ENCODE assay signal across 21 cellular contexts in the genomic region with DNA sequence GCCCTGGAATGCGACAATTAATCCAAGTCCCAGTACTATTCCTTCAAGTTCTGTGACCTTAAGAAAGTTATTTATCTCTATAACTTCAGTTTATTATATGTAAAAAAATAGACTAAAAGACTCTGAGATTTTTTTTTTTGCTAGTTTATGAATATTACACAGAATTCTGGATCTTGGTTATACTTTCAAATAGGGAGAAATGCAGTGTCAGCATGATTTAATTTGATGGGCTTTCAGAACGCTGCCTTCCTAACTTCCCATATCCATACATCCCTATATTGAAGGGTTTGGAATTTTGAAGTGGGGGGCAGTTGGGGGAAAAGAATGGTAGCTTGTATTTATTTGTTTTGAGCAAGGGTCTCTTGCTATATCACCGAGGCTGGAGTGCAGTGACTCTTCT.
DNase-seq lines count a peak whose midpoint lies in the region; ATAC-seq, FAIRE-seq and TF ChIP-seq lines count a peak whose summit lies in the region.
"Had no signal": no experiment of that assay in that cellular context is flagged by ENCODE, and none has a peak within 500 bp of the region (broad histone marks: within the 10 kb centered on the region; RNA-seq: fewer than 3 reads in every experiment).

No MANE protein-coding gene starts in this region.

- H3K9ac ChIP-seq in IMR-90 (ENCODE audit: low read depth, low read length) (no peak overlapping the region), H1 (replicated peaks in 1 of 4; ENCODE audit: extremely low read depth in 1 of 4, low read depth in 3 of 4, low read length in 3 of 4) (no peak overlapping the region)
- H3K9ac ChIP-seq: BLaER1 treated with 17β-estradiol and CSF1 and Interleukin-3, amounts not matched to agents 10 nM and 100 nM had no signal

- H3K79me1 ChIP-seq in IMR-90 (ENCODE audit: low read depth in 1 of 2, low read length in 2 of 2), result no peaks in the 10 kb centered on the region
- no peaks in the 10 kb centered on the region for H3K79me1 ChIP-seq in H1 (ENCODE audit: low read depth, low read length)

- CTCF ChIA-PET in A549 (lab: Yijun Ruan, JAX), result no interaction called here
- CTCF ChIA-PET in IMR-90 (lab: Yijun Ruan, JAX), result interaction anchor here (0.6 kb wide), 1 partner anchor 377 kb away, joined by 5 read pairs; no protein-coding TSS in a partner anchor
- CTCF ChIA-PET in H1 (lab: Charles Lee; ENCODE audit: partially characterized antibody), result interaction anchor here (0.6 to 1.3 kb wide), 3 partner anchors 16 to 200 kb away, joined by 3 to 4 read pairs (median 3); no protein-coding TSS in a partner anchor

- H2AK9ac ChIP-seq in IMR-90 (replicated peaks; ENCODE audit: low read depth, low read length, poor library complexity), result no peak overlapping the region

- H3K56ac ChIP-seq in IMR-90 (ENCODE audit: extremely low read depth, insufficient read depth, low read length), result no peak overlapping the region
- no peak overlapping the region for H3K56ac ChIP-seq in H1 (replicated peaks; ENCODE audit: insufficient read length, low read depth, low read length)

- no peak overlapping the region for H2BK120ac ChIP-seq in IMR-90 (ENCODE audit: low read depth, low read length)
- H2BK120ac ChIP-seq in H1 (replicated peaks; ENCODE audit: low read depth, low read length), result no peak overlapping the region

- TF ChIP-seq RAD21 in A549 (conservative IDR thresholded peaks at IDR 0.05 in 1 of 2, IDR thresholded peaks at IDR 0.05 in 1 of 2) (no peak), IMR-90 (IDR thresholded peaks at IDR 0.05; ENCODE audit: low read length) (no peak), H1 (IDR thresholded peaks at IDR 0.05 in 1 of 2, conservative IDR thresholded peaks at IDR 0.05 in 1 of 2; ENCODE audit: low read depth in 2 of 2, low read length in 2 of 2) (no peak)

- no peaks in the 10 kb centered on the region for H4K20me1 ChIP-seq in IMR-90 (ENCODE audit: insufficient read depth, low read length)
- H4K20me1 ChIP-seq in H1 (replicated peaks in 1 of 2; ENCODE audit: control insufficient read depth in 1 of 2, insufficient read depth in 2 of 2, low read length in 2 of 2), result no peaks in the 10 kb centered on the region
- H4K20me1 ChIP-seq: BLaER1 treated with 17β-estradiol and CSF1 and Interleukin-3, amounts not matched to agents 10 nM and 100 nM had no signal

- H2AK5ac ChIP-seq in IMR-90 (ENCODE audit: low read depth, low read length) (no peak overlapping the region), H1 (ENCODE audit: low read depth, low read length) (no peak overlapping the region)

- no peaks in the 10 kb centered on the region for H3K79me2 ChIP-seq in H1 (ENCODE audit: control insufficient read depth in 1 of 2, insufficient read depth in 2 of 2, low read length in 2 of 2)

- H3K4me1 ChIP-seq in A549, result no peaks in the 10 kb centered on the region; the same call in 2 of the 3 replicates
- no peaks in the 10 kb centered on the region for H3K4me1 ChIP-seq in IMR-90 (ENCODE audit: control insufficient read depth, insufficient read depth, low read length)
- peaks cover 0 to 2% (median 1%) of the 10 kb centered on the region in 4 experiments; a peak in 4 of 7 replicates for H3K4me1 ChIP-seq in H1 (replicated peaks in 1 of 4; ENCODE audit: control insufficient read depth in 3 of 4, insufficient read depth in 4 of 4, low read length in 3 of 4)
- H3K4me1 ChIP-seq: BLaER1 treated with 17β-estradiol and CSF1 and Interleukin-3, amounts not matched to agents 10 nM and 100 nM had no signal

- dilution Hi-C loops in IMR-90 (cut with HindIII; ENCODE audit: low sequenced_read_pairs, unreplicated experiment), result no loop called here

- H3K23ac ChIP-seq in IMR-90 (ENCODE audit: low read depth, low read length), result no peak overlapping the region
- no peak overlapping the region for H3K23ac ChIP-seq in H1 (ENCODE audit: insufficient read length)

- intact Hi-C loops in IMR-90 (cut with micrococcal nuclease), result no loop called here

- no peak overlapping the region for H2BK5ac ChIP-seq in IMR-90 (ENCODE audit: low read depth, low read length, poor library complexity, severe bottlenecking)
- H2BK5ac ChIP-seq in H1 (ENCODE audit: low read depth, low read length), result no peak overlapping the region

- TF ChIP-seq POLR2A in A549 (IDR thresholded peaks at IDR 0.05; ENCODE audit: low read length), result no peak
- TF ChIP-seq POLR2A in IMR-90 (IDR thresholded peaks at IDR 0.05; ENCODE audit: low read depth, low read length), result no peak
- TF ChIP-seq POLR2A in H1 (IDR thresholded peaks at IDR 0.05; ENCODE audit: control extremely low read depth in 1 of 2, low read depth in 2 of 2, low read length in 2 of 2), result no peak

- H4K5ac ChIP-seq in IMR-90 (ENCODE audit: low read depth, low read length) (no peak overlapping the region), H1 (ENCODE audit: insufficient read length, low read depth, low read length) (no peak overlapping the region)

- H3K27ac ChIP-seq in A549 (no peak overlapping the region), IMR-90 (ENCODE audit: insufficient read depth, low read length) (no peak overlapping the region), H1 (ENCODE audit: low read depth, low read length) (no peak overlapping the region)
- H3K27ac ChIP-seq: BLaER1 treated with 17β-estradiol and CSF1 and Interleukin-3, amounts not matched to agents 10 nM and 100 nM; C4-2B had no signal

- no peaks in the 10 kb centered on the region for H3K9me1 ChIP-seq in IMR-90 (ENCODE audit: insufficient read depth, low read length)

- H3K4me2 ChIP-seq in A549 (no peak overlapping the region), IMR-90 (ENCODE audit: low read depth, low read length) (no peak overlapping the region), H1 (ENCODE audit: insufficient read depth in 1 of 2, low read depth in 2 of 2, low read length in 2 of 2) (no peak overlapping the region)
- H3K4me2 ChIP-seq: BLaER1 treated with 17β-estradiol and CSF1 and Interleukin-3, amounts not matched to agents 10 nM and 100 nM had no signal

- no peak overlapping the region for H2AFZ ChIP-seq in IMR-90 (replicated peaks; ENCODE audit: low read length, poor library complexity)
- H2AFZ ChIP-seq in H1 (ENCODE audit: low read length), result no peak overlapping the region

- H3K4ac ChIP-seq in IMR-90 (ENCODE audit: low read depth, low read length) (no peak overlapping the region), H1 (replicated peaks; ENCODE audit: insufficient read length, low read depth, low read length) (no peak overlapping the region)

- H3K27me3 ChIP-seq in IMR-90 (ENCODE audit: control insufficient read depth, insufficient read depth, low read length), result peaks cover 6% of the 10 kb centered on the region; the same call in 1 of the 2 replicates
- H3K27me3 ChIP-seq in H1 (replicated peaks in 1 of 4; ENCODE audit: control insufficient read depth in 3 of 4, extremely low read depth in 1 of 4, insufficient read depth in 3 of 4, low read length in 3 of 4), result no peaks in the 10 kb centered on the region
- H3K27me3 ChIP-seq: BLaER1 treated with 17β-estradiol and CSF1 and Interleukin-3, amounts not matched to agents 10 nM and 100 nM had no signal

- TF ChIP-seq EP300 in A549 (IDR thresholded peaks at IDR 0.05), result no peak
- no peak for TF ChIP-seq EP300 in H1 (IDR thresholded peaks at IDR 0.05; ENCODE audit: borderline replicate concordance in 1 of 2, low read depth in 2 of 2, low read length in 2 of 2)

- DNase-seq in A549 (ENCODE audit: low read depth in 1 of 2, low spot score in 1 of 2) (no peak), IMR-90 (no peak), H1 (ENCODE audit: low read depth in 1 of 2, low spot score in 2 of 2) (no peak), NCI-H187 treated with DMSO at 0.1 percent for 48 hours (lab: John Stamatoyannopoulos, UW) (no peak)
- DNase-seq: 8988T; AML-193; Caco-2; Calu3; CD4-positive, alpha-beta T cell; CD8-positive, alpha-beta T cell; DMS79 treated with DMSO at 0.1 percent for 48 hours; GF-D8 had no signal

- in situ Hi-C loops in IMR-90 (cut with MboI; ENCODE audit: low sequenced_read_pairs), result no loop called here

- POLR2A ChIA-PET in A549 (lab: Yijun Ruan, JAX) (no interaction called here), IMR-90 (lab: Charles Lee; ENCODE audit: unreplicated experiment) (no interaction called here), H1 (lab: Charles Lee; ENCODE audit: partially characterized antibody) (interaction anchor here (1.2 kb wide), 1 partner anchor 9 kb away, joined by 3 read pairs; no protein-coding TSS in a partner anchor)

- H2BK12ac ChIP-seq in H1 (ENCODE audit: low read depth, low read length), result no peak overlapping the region

- H4K91ac ChIP-seq in IMR-90 (ENCODE audit: insufficient read depth, low read depth, low read length) (no peak overlapping the region), H1 (replicated peaks; ENCODE audit: insufficient read length, low read length) (no peak overlapping the region)

- H3K36me3 ChIP-seq in IMR-90 (ENCODE audit: control insufficient read depth, insufficient read depth, low read length), result no peaks in the 10 kb centered on the region
- H3K36me3 ChIP-seq in H1 (ENCODE audit: control insufficient read depth in 2 of 4, insufficient read depth in 4 of 4, low read length in 3 of 4), result no peaks in the 10 kb centered on the region
- H3K36me3 ChIP-seq: BLaER1 treated with 17β-estradiol and CSF1 and Interleukin-3, amounts not matched to agents 10 nM and 100 nM had no signal

- no peak for FAIRE-seq in A549 (lab: Jason Lieb, UNC)
- no peak for FAIRE-seq in H1 (lab: Jason Lieb, UNC)
- FAIRE-seq: A204.1, D721Med, G401.6, GM12891, GM18507 had no signal

- H3K18ac ChIP-seq in IMR-90 (ENCODE audit: low read depth, low read length) (no peak overlapping the region), H1 (ENCODE audit: extremely low read depth, low read length) (no peak overlapping the region)

- no peaks in the 10 kb centered on the region for H3K9me3 ChIP-seq in A549
- no peaks in the 10 kb centered on the region for H3K9me3 ChIP-seq in IMR-90 (ENCODE audit: control insufficient read depth, insufficient read depth, low read length)
- H3K9me3 ChIP-seq in H1 (ENCODE audit: insufficient read depth in 2 of 2, low read depth in 1 of 2, low read length in 1 of 2), result no peaks in the 10 kb centered on the region
- H3K9me3 ChIP-seq: BLaER1 treated with 17β-estradiol and CSF1 and Interleukin-3, amounts not matched to agents 10 nM and 100 nM; Caco-2 had no signal

- BruUV-seq in IMR-90 (replicated peaks; lab: Mats Ljungman, UMichigan), result no TSS peak

- H4K8ac ChIP-seq in IMR-90 (ENCODE audit: low read depth in 2 of 2, low read length in 2 of 2) (no peak overlapping the region), H1 (ENCODE audit: extremely low read depth, insufficient read depth, low read length) (no peak overlapping the region)

- no peak overlapping the region for H3K4me3 ChIP-seq in A549
- no peak overlapping the region for H3K4me3 ChIP-seq in IMR-90 (ENCODE audit: insufficient read depth, low read depth, low read length)
- H3K4me3 ChIP-seq in H1 (ENCODE audit: extremely low read depth in 1 of 4, insufficient read depth in 2 of 4, low read depth in 3 of 4, low read length in 4 of 4), result no peak overlapping the region
- H3K4me3 ChIP-seq: BLaER1 treated with 17β-estradiol and CSF1 and Interleukin-3, amounts not matched to agents 10 nM and 100 nM had no signal

- TF ChIP-seq CTCF in A549 (IDR thresholded peaks at IDR 0.05), result no peak
- no peak for TF ChIP-seq CTCF in IMR-90 (conservative IDR thresholded peaks at IDR 0.05; ENCODE audit: low read depth, low read length)
- no peak for TF ChIP-seq CTCF in H1 (IDR thresholded peaks at IDR 0.05; ENCODE audit: control extremely low read depth in 1 of 3, insufficient read depth in 1 of 3, low read depth in 1 of 3, low read length in 3 of 3)

- no peak overlapping the region for H2BK20ac ChIP-seq in IMR-90 (ENCODE audit: low read depth, low read length)
- no peak overlapping the region for H2BK20ac ChIP-seq in H1 (ENCODE audit: low read length)

- H3K14ac ChIP-seq in IMR-90 (replicated peaks; ENCODE audit: low read depth, low read length) (no peak overlapping the region), H1 (ENCODE audit: insufficient read length) (no peak overlapping the region)

- WGBS in A549 (ENCODE audit: missing lambda C conversion rate), result 72% methylated on average over 3 of the region's 3 CpGs
- WGBS in IMR-90 (ENCODE audit: extremely low coverage in 2 of 2, insufficient read length in 1 of 2), 2 experiments, result no CpG with 5 or more reads among the region's 3 CpGs
- 95% methylated on average over 3 of the region's 3 CpGs; no CpG with 5 or more reads in 1 of the 2 experiments for WGBS in H1 (ENCODE audit: extremely low coverage in 1 of 2, insufficient coverage in 1 of 2, insufficient read length in 1 of 2, insufficient replicate concordance in 2 of 2, low coverage in 1 of 2, low lambda C conversion rate in 2 of 2, missing lambda C conversion rate in 1 of 2), 2 experiments

- no peaks in the 10 kb centered on the region for H3K23me2 ChIP-seq in H1 (ENCODE audit: low read depth, low read length)

- ATAC-seq in A549 (no peak), IMR-90 (ENCODE audit: low read depth) (no peak), GM18498 (IDR thresholded peaks at IDR 0.05; ENCODE audit: unreplicated experiment) (no peak), HG03280 (IDR thresholded peaks at IDR 0.05; ENCODE audit: unreplicated experiment) (no peak)
- ATAC-seq: CD8-positive, alpha-beta T cell had no signal

- no peak overlapping the region for H2BK15ac ChIP-seq in IMR-90 (ENCODE audit: low read depth, low read length)
- H2BK15ac ChIP-seq in H1 (ENCODE audit: low read length), result no peak overlapping the region
